Comparison of ENCODE assay signal across 1 cellular context in genomic region chr9:85402541-85402940, GRCh38.
TF ChIP-seq lines count a peak whose summit lies in the region.

No MANE protein-coding gene starts in this region.

TF ChIP-seq in GM23338, 12 proteins besides CTCF, POLR2A, EP300 and RAD21 (continued from another document):
- TF ChIP-seq ZNF462 (CRISPR knock-in tag; IDR thresholded peaks at IDR 0.05) (no peak), JUNB (IDR thresholded peaks at IDR 0.05; ENCODE audit: unreplicated experiment) (no peak), ZNF114 (CRISPR knock-in tag; IDR thresholded peaks at IDR 0.05) (no peak), NANOG (IDR thresholded peaks at IDR 0.05; ENCODE audit: borderline replicate concordance) (no peak), POLR2AphosphoS5 (IDR thresholded peaks at IDR 0.05; ENCODE audit: low read depth) (no peak), EZH2 (IDR thresholded peaks at IDR 0.05; ENCODE audit: low read depth, unreplicated experiment) (no peak), CREB1 (CRISPR knock-in tag; IDR thresholded peaks at IDR 0.05; ENCODE audit: low read depth) (no peak)
